ENCODE assay signal across 8 cellular contexts in the genomic region with DNA sequence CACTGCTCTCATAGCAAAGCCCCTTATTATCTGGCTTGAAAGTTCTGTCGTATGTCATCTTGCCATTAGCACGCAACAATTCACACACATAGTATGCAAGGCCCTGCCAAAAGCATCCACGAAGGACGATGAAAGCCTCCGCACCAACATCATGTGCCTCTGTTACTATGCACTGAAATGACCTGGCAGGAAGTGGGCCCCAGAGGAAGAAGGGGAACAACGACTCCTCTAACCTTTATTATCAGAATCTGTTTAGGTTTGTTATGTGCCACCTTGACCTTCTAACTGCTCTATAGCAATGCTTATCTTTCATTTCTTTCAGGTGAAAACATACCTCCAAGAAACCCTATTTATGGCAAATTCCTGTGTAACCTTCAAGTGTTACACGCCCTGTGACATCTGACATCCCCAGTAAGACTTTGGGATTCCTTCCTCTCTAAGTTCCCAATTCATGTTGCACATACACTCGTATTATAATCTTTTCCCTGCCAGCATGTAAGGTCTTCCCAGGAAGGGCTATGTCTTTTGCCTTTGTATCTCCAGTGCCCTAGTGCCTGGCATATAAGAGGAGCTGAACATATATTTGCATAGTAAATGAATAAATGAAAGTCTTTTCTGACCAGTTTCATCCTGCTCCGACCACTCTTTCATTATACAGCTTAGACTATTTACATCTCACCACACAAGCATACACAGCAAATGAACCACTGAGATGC. TPM values are rescaled to one million over a fixed set of nuclear protein-coding genes. Genes with fewer than 3 reads are reported as not detected.
A peak's percentile ranks its signal among the peaks of the same experiment; 100 is the strongest.
DNase-seq lines count a peak whose midpoint lies in the region; ATAC-seq and TF ChIP-seq lines count a peak whose summit lies in the region.

No MANE protein-coding gene starts in this region.

- peak in 3 of 5 donors; percentile 11 to 88 (median 42) for DNase-seq in T-helper 1 cell
- DNase-seq in effector CD4-positive, alpha-beta T cell = peak; percentile 34
- peak; percentile 71 for DNase-seq in stimulated activated naive B cell treated with anti-CD40 and anti-IgM and Interleukin-4, amounts not matched to agents 10 μg/mL and 1 μg/mL and 100 μg/mL, for 72 hours
- no peak for DNase-seq in H7
- no peak for DNase-seq in NCI-H226
- DNase-seq in LoVo (ENCODE audit: low spot score) = no peak

- peak overlapping the region; percentile 92 for H3K27ac Mint-ChIP-seq in stimulated activated naive B cell treated with anti-CD40 and anti-IgM and Interleukin-4, amounts not matched to agents 10 μg/mL and 1 μg/mL and 100 μg/mL, for 72 hours

- no peak overlapping the region for H3K4me3 ChIP-seq in H7 (ENCODE audit: insufficient read depth, low read depth, low read length)

- no peaks in the 10 kb centered on the region for H3K9me3 Mint-ChIP-seq in stimulated activated naive B cell treated with anti-CD40 and anti-IgM and Interleukin-4, amounts not matched to agents 10 μg/mL and 1 μg/mL and 100 μg/mL, for 72 hours

- H3K4me1 Mint-ChIP-seq in stimulated activated naive B cell treated with anti-CD40 and anti-IgM and Interleukin-4, amounts not matched to agents 10 μg/mL and 1 μg/mL and 100 μg/mL, for 72 hours = peaks cover 13 to 27% of the 10 kb centered on the region in 2 donors

- H3K36me3 Mint-ChIP-seq in stimulated activated naive B cell treated with anti-CD40 and anti-IgM and Interleukin-4, amounts not matched to agents 10 μg/mL and 1 μg/mL and 100 μg/mL, for 72 hours = no peaks in the 10 kb centered on the region

- peak overlapping the region; percentile 55 to 64 for H3K4me3 Mint-ChIP-seq in stimulated activated naive B cell treated with anti-CD40 and anti-IgM and Interleukin-4, amounts not matched to agents 10 μg/mL and 1 μg/mL and 100 μg/mL, for 72 hours

- no peaks in the 10 kb centered on the region for H3K36me3 ChIP-seq in H7 (replicated peaks; ENCODE audit: control insufficient read depth, insufficient read depth, low read length)

- peak; percentile 22 for TF ChIP-seq POLR2A in GM19099 (IDR thresholded peaks at IDR 0.05; ENCODE audit: extremely low read depth, insufficient read length, low read depth)

- H3K27me3 Mint-ChIP-seq in stimulated activated naive B cell treated with anti-CD40 and anti-IgM and Interleukin-4, amounts not matched to agents 10 μg/mL and 1 μg/mL and 100 μg/mL, for 72 hours = no peaks in the 10 kb centered on the region

- no peaks in the 10 kb centered on the region; the same call in 1 of the 2 replicates for H3K27me3 ChIP-seq in H7 (ENCODE audit: control insufficient read depth, insufficient read depth, low read length)

- peak; percentile 92 for ATAC-seq in HG02981 (IDR thresholded peaks at IDR 0.05; ENCODE audit: unreplicated experiment)
- peak; percentile 94 to 95 for ATAC-seq in stimulated activated naive B cell treated with anti-CD40 and anti-IgM and Interleukin-4, amounts not matched to agents 10 μg/mL and 1 μg/mL and 100 μg/mL, for 72 hours (replicated peaks)

RNA-seq across cellular contexts. Expression of a gene that starts 7.0 kb away (rescaled TPM):
- total RNA-seq in H7 (2014; rRNA removed; shearing (Covaris generic)) = 189 and 220 TPM in 2 replicates

RNA-seq across cellular contexts. Expression of a gene that starts 41.1 kb away (rescaled TPM):
- total RNA-seq in H7 (2014; rRNA removed; shearing (Covaris generic)) = 3.2 and 11.3 TPM in 2 replicates

Comparison
In these comparisons a context has a peak if more than half of its experiments do, and no peak if none do; other contexts are left out.
1. DNase-seq: peak in T-helper 1 cell (3 of 5), effector CD4-positive, alpha-beta T cell (single experiment) and stimulated activated naive B cell treated with anti-CD40 and anti-IgM and Interleukin-4, amounts not matched to agents 10 μg/mL and 1 μg/mL and 100 μg/mL, for 72 hours (single experiment); none in H7 (single experiment), NCI-H226 (single experiment) and LoVo (single experiment).